Comparison of ENCODE assay signal across 8 cellular contexts in genomic region chr5:134758176-134758503, GRCh38. TPM values are rescaled to one million over a fixed set of nuclear protein-coding genes. Genes with fewer than 3 reads are reported as not detected.
DNase-seq lines count a peak whose midpoint lies in the region; ATAC-seq lines count a peak whose summit lies in the region.

No MANE protein-coding gene starts in this region.

- ATAC-seq in GM21447 (IDR thresholded peaks at IDR 0.05; ENCODE audit: unreplicated experiment): peak; percentile 33

- no peaks in the 10 kb centered on the region for H3K9me3 ChIP-seq in NT2/D1 (ENCODE audit: insufficient read depth, low read length)
- H3K9me3 ChIP-seq in esophagus (ENCODE audit: control insufficient read depth in 2 of 2, insufficient read depth in 1 of 2, low read depth in 1 of 2, low read length in 1 of 2): no peaks in the 10 kb centered on the region

- 18 to 20% methylated on average over 9 of the region's 9 CpGs for WGBS in esophagus, 2 donors

- H3K36me3 ChIP-seq in NT2/D1 (ENCODE audit: insufficient read depth, insufficient read length, low read length) (peaks cover 14% of the 10 kb centered on the region), esophagus (ENCODE audit: control insufficient read depth in 2 of 2, insufficient read depth in 2 of 2, low read length in 1 of 2) (no peaks in the 10 kb centered on the region)

- H3K4me3 ChIP-seq in NT2/D1 (ENCODE audit: insufficient read length, low read depth) (peak overlapping the region; percentile 93), esophagus (ENCODE audit: low read depth in 1 of 2, low read length in 2 of 2) (peak overlapping the region; percentile 67 to 91)

- H3K27me3 ChIP-seq in NT2/D1 (ENCODE audit: insufficient read depth, insufficient read length): no peaks in the 10 kb centered on the region
- H3K27me3 ChIP-seq in esophagus (ENCODE audit: control insufficient read depth in 1 of 2, insufficient read depth in 2 of 2, low read length in 2 of 2): no peaks in the 10 kb centered on the region

- H3K4me1 ChIP-seq in NT2/D1 (ENCODE audit: insufficient read depth, insufficient read length) (no peaks in the 10 kb centered on the region), esophagus (ENCODE audit: control insufficient read depth in 2 of 2, insufficient read depth in 2 of 2, low read length in 1 of 2) (no peaks in the 10 kb centered on the region)

- DNase-seq in NT2/D1 (ENCODE audit: low read depth, low spot score) (no peak), pons (ENCODE audit: low spot score) (peak; percentile 19), EL (no peak), superior temporal gyrus (ENCODE audit: extremely low spot score) (no peak), NAMALWA (ENCODE audit: low spot score) (no peak), NCI-H1694 treated with DMSO at 0.1 percent for 48 hours (lab: John Stamatoyannopoulos, UW) (no peak)

- peak overlapping the region; percentile 52 for H3K9ac ChIP-seq in NT2/D1 (ENCODE audit: insufficient read length, low read depth)

- H3K27ac ChIP-seq in esophagus (ENCODE audit: low read depth in 2 of 2, low read length in 1 of 2): peak overlapping the region; percentile 10 to 78

RNA-seq across cellular contexts. Expression of gene DDX46, which starts 0.4 kb away (rescaled TPM):
- polyA plus RNA-seq in esophagus: 10 to 100 TPM; 16.2 TPM

RNA-seq across cellular contexts. Expression of gene CAMLG, which starts 19.8 kb away (rescaled TPM):
- 10 to 100 TPM; 22.9 to 25.6 TPM for polyA plus RNA-seq in esophagus
